ENCODE assay signal across 8 cellular contexts in the genomic region with DNA sequence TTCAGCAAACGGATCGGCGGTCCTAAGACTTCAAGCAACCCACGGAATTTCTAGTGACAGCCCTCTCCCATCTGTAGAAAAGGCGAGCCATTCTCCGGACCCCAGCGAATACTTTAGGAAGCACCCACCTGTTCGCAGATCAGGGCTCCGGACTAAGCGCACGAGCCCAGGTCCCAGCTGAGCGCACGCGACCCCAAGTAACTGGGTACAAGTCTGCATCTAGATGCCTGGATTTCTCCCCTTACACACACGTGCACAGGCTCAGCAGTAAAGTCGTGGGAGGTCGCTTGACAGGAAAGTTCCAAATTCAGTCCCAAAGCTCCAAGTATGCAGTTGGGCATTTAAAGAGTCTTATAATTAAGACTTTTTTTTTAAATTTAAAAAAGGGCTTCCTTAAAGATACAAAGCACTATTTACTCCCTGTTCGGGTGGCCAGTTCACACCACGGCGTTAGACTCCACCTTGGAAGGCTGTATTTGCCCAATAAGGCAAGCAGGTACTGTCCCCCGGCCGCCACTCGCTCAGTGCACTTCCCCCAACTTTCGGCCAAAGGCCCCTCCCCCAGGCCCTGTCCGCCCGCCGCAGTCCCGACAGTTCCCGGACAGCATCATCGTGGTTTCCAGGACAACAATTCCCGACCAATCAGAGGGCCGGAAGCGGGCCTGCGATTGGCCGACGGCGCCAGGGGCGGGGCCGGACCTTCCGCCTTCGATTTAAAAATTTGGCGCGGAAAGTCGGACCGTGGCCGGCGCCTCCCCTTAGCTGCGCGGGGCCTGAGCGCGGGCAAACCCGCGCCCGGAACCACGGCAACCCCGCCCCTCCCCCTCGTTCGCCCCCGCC.
DNase-seq lines count a peak whose midpoint lies in the region; ATAC-seq and TF ChIP-seq lines count a peak whose summit lies in the region.

TSS of gene E2F8 (minus strand) at position 526 of the 840 bp plus-strand sequence. CDS start 824 bp downstream, outside the sequence.

- ATAC-seq in GM19023 (IDR thresholded peaks at IDR 0.05; ENCODE audit: unreplicated experiment) = peak; percentile 86
- ATAC-seq in HG03196 (IDR thresholded peaks at IDR 0.05; ENCODE audit: unreplicated experiment) = peak; percentile 90

- TF ChIP-seq CTCF in WI38 (IDR thresholded peaks at IDR 0.05; ENCODE audit: low read depth, low read length) (no peak), cardiac fibroblast (IDR thresholded peaks at IDR 0.05; ENCODE audit: low read depth, low read length) (no peak)

- H3K4me3 ChIP-seq in WI38 (ENCODE audit: low read depth, low read length) (peak within 1 kb of the TSS; percentile 74), cardiac fibroblast (replicated peaks in 1 of 2; ENCODE audit: low read depth in 2 of 2, low read length in 2 of 2) (peak within 1 kb of the TSS; percentile 71)

- DNase-seq in AG08395 (ENCODE audit: low spot score) = peak; percentile 99
- DNase-seq in NCI-H226 = peak; percentile 92
- DNase-seq in cardiac fibroblast (ENCODE audit: low read depth in 2 of 2) = peak; percentile 93 to 94
- DNase-seq in inferior parietal cortex (ENCODE audit: extremely low spot score) = peak; percentile 89
- peak; percentile 72 to 91 for DNase-seq in stimulated activated CD4-positive, alpha-beta T cell treated with anti-CD3 and anti-CD28 coated beads, Interleukin-12 subunit alpha, Interleukin-12 subunit beta, amount 100 ng/mL, for 24 hours (ENCODE audit: low read depth in 2 of 2)

Comparison
In these comparisons a context has a peak if more than half of its experiments do, and no peak if none do; other contexts are left out.
1. Peak in every context shown above with its lines: DNase-seq, ATAC-seq and H3K4me3 ChIP-seq.